ENCODE assay signal across 8 cellular contexts in the genomic region with DNA sequence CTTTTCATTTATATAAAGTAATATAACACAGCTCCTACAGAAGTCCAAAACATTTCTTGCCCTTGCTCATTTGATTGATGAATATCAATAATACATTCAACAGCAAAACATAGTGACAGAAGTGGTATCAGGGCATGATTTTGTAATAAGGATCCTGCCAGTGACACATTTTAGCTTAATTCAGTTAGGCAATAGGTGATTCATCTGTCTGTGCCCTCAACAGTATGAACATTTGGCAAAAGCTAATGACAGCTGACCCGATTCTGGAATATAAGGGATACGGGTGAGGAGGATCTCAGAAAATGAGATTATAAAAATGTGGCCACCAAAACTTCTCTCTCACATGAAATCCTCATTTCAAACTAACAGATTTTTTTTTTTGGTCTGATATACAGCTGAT.
DNase-seq lines count a peak whose midpoint lies in the region; ATAC-seq, FAIRE-seq and TF ChIP-seq lines count a peak whose summit lies in the region.

No MANE protein-coding gene starts in this region.

- CTCF ChIA-PET in BJ (lab: Yijun Ruan, JAX) (interaction anchor here (1.4 to 1.6 kb wide), 2 partner anchors 10 to 18 kb away, joined by 3 to 5 read pairs; no protein-coding TSS in a partner anchor), PC-3 (lab: Charles Lee) (interaction anchor here (1.0 kb wide), 1 partner anchor 73 kb away, joined by 5 read pairs; no protein-coding TSS in a partner anchor), endothelial cell of umbilical vein (lab: Charles Lee) (interaction anchor here (0.9 to 2.5 kb wide), 10 partner anchors 9 to 492 kb away, joined by 3 to 15 read pairs (median 8); no protein-coding TSS in a partner anchor)

- H2AFZ ChIP-seq in PC-3 (ENCODE audit: low read length) = 0 out of 2 replicates have a peak overlapping the region, but pooled peaks have one; percentile 6
- no peak overlapping the region for H2AFZ ChIP-seq in endothelial cell of umbilical vein (ENCODE audit: low read depth, low read length)

- TF ChIP-seq CTCF in BJ (IDR thresholded peaks at IDR 0.05; ENCODE audit: insufficient read depth, low read depth, low read length) = no peak
- no peak for TF ChIP-seq CTCF in PC-3 (conservative IDR thresholded peaks at IDR 0.05; ENCODE audit: low read depth, low read length)
- TF ChIP-seq CTCF in endothelial cell of umbilical vein (IDR thresholded peaks at IDR 0.05; ENCODE audit: extremely low read depth in 1 of 2, insufficient read depth in 1 of 2, low read depth in 1 of 2, low read length in 2 of 2) = no peak
- TF ChIP-seq CTCF in pancreas (IDR thresholded peaks at IDR 0.05) = no peak

- H3K9me1 ChIP-seq in endothelial cell of umbilical vein (replicated peaks; ENCODE audit: control insufficient read depth, extremely low read depth, insufficient read depth, low read length) = no peaks in the 10 kb centered on the region

- no peaks in the 10 kb centered on the region for H3K9me2 ChIP-seq in PC-3 (replicated peaks; ENCODE audit: low read length)

- H3K9me3 ChIP-seq in PC-3 (ENCODE audit: low read length) = no peaks in the 10 kb centered on the region
- no peaks in the 10 kb centered on the region for H3K9me3 ChIP-seq in endothelial cell of umbilical vein (replicated peaks; ENCODE audit: control insufficient read depth, insufficient read depth, low read length)
- no peaks in the 10 kb centered on the region for H3K9me3 ChIP-seq in pancreas

- H3K27ac ChIP-seq in PC-3 (ENCODE audit: low read length) (peak overlapping the region; percentile 87), endothelial cell of umbilical vein (ENCODE audit: insufficient read depth, low read depth, low read length) (peak overlapping the region; percentile 96), pancreas (peak overlapping the region in 1 of 4 donors; percentile 28)

- whole genome bisulfite sequencing in pancreas, 2 donors = 88% methylated on average over 2 of the region's 2 CpGs

- H3K4me1 ChIP-seq in PC-3 (ENCODE audit: insufficient read depth, low read length) (peaks cover 26% of the 10 kb centered on the region), endothelial cell of umbilical vein (ENCODE audit: control insufficient read depth, extremely low read depth, insufficient read depth, low read length) (peaks cover 31% of the 10 kb centered on the region), pancreas (no peaks in the 10 kb centered on the region)

- H3K79me2 ChIP-seq in PC-3 (ENCODE audit: low read length) (no peaks in the 10 kb centered on the region), endothelial cell of umbilical vein (ENCODE audit: control insufficient read depth, insufficient read depth, low read length) (no peaks in the 10 kb centered on the region)

- POLR2A ChIA-PET in BJ (lab: Charles Lee) (no interaction called here), PC-3 (lab: Charles Lee; ENCODE audit: unreplicated experiment) (interaction anchor here (0.6 to 0.7 kb wide), 2 partner anchors 22 to 872 kb away, joined by 3 to 5 read pairs; no protein-coding TSS in a partner anchor), endothelial cell of umbilical vein (lab: Charles Lee) (interaction anchor here (0.5 to 1.1 kb wide), 2 partner anchors 23 to 24 kb away, joined by 3 to 4 read pairs; no protein-coding TSS in a partner anchor)

- ATAC-seq in PC-3 = peak; percentile 25
- ATAC-seq in pancreas = peak in 3 of 4 donors; percentile 27 to 74 (median 33)
- no peak for ATAC-seq in GM19452 (IDR thresholded peaks at IDR 0.05; ENCODE audit: unreplicated experiment)
- no peak for ATAC-seq in GM21447 (IDR thresholded peaks at IDR 0.05; ENCODE audit: unreplicated experiment)

- intact Hi-C loops in PC-3 (cut with micrococcal nuclease) (loop anchor here (5.0 to 10.0 kb wide), 2 partner anchors 77 to 170 kb away; no protein-coding TSS in a partner anchor), endothelial cell of umbilical vein (cut with micrococcal nuclease) (loop anchor here (5.0 to 10.0 kb wide), 3 partner anchors 80 to 607 kb away; partner anchors contain the start of gene ARSJ), pancreas (cut with DNase I) (no loop called here)

- dilution Hi-C loops in endothelial cell of umbilical vein (cut with MboI; ENCODE audit: extremely low pct_ligation_motif_present, low sequenced_read_pairs) = no loop called here

- BruUV-seq in PC-3 (replicated peaks; lab: Mats Ljungman, UMichigan) = no TSS peak
- no TSS peak for BruUV-seq in endothelial cell of umbilical vein (replicated peaks; lab: Mats Ljungman, UMichigan)

- H4K20me1 ChIP-seq in PC-3 (ENCODE audit: low read length) (no peaks in the 10 kb centered on the region), endothelial cell of umbilical vein (replicated peaks; ENCODE audit: control insufficient read depth, extremely low read depth, insufficient read depth, low read length) (no peaks in the 10 kb centered on the region)

- FAIRE-seq in endothelial cell of umbilical vein (lab: Jason Lieb, UNC) = peak; percentile 35
- FAIRE-seq in pancreas (lab: Jason Lieb, UNC) = no peak

- no peaks in the 10 kb centered on the region for H3K36me3 ChIP-seq in BJ (ENCODE audit: control insufficient read depth, insufficient read depth, low read length)
- no peaks in the 10 kb centered on the region for H3K36me3 ChIP-seq in PC-3 (ENCODE audit: low read depth, low read length)
- no peaks in the 10 kb centered on the region for H3K36me3 ChIP-seq in endothelial cell of umbilical vein (ENCODE audit: control insufficient read depth in 2 of 2, extremely low read depth in 1 of 2, insufficient read depth in 2 of 2, low read length in 2 of 2)
- peaks cover 0 to 7% (median 0%) of the 10 kb centered on the region in 3 donors for H3K36me3 ChIP-seq in pancreas

- TF ChIP-seq POLR2A in endothelial cell of umbilical vein (IDR thresholded peaks at IDR 0.05; ENCODE audit: low read depth, low read length) = no peak

- H3K9ac ChIP-seq in PC-3 (ENCODE audit: low read length) (peak overlapping the region; percentile 65), endothelial cell of umbilical vein (replicated peaks; ENCODE audit: extremely low read depth, insufficient read depth, low read length) (peak overlapping the region; percentile 84)

- DNase-seq in BJ (ENCODE audit: low read depth) (peak; percentile 38), PC-3 (peak; percentile 59), endothelial cell of umbilical vein (ENCODE audit: low read depth, low spot score) (peak; percentile 69), pancreas (no peak), middle frontal gyrus (ENCODE audit: extremely low spot score, low spot score) (no peak)
- no peak for DNase-seq in activated CD4-positive, alpha-beta T cell treated with anti-CD3 and anti-CD28 coated beads, Interleukin-2, amount 50 U/mL, for 48 hours

- peaks cover 5% of the 10 kb centered on the region for H3F3A ChIP-seq in PC-3 (ENCODE audit: low read length, unreplicated experiment)

- H3K27me3 ChIP-seq in BJ (ENCODE audit: control insufficient read depth, insufficient read depth, low read length) (no peaks in the 10 kb centered on the region), PC-3 (ENCODE audit: low read length) (no peaks in the 10 kb centered on the region), endothelial cell of umbilical vein (ENCODE audit: control insufficient read depth in 2 of 2, insufficient read depth in 2 of 2, low read length in 2 of 2) (no peaks in the 10 kb centered on the region), pancreas (no peaks in the 10 kb centered on the region)

- peak overlapping the region; percentile 2; the same call in 1 of the 2 replicates for H3K4me3 ChIP-seq in BJ (ENCODE audit: low read depth, low read length)
- peak overlapping the region; percentile 46; the same call in 1 of the 2 replicates for H3K4me3 ChIP-seq in PC-3 (ENCODE audit: low read length)
- peak overlapping the region in 1 of 3 experiments; percentile 3 for H3K4me3 ChIP-seq in endothelial cell of umbilical vein (replicated peaks in 1 of 3; ENCODE audit: insufficient read depth in 1 of 3, low read depth in 1 of 3, low read length in 3 of 3)
- no peak overlapping the region for H3K4me3 ChIP-seq in pancreas

- H3K4me2 ChIP-seq in PC-3 (ENCODE audit: low read length) (peak overlapping the region; percentile 78), endothelial cell of umbilical vein (ENCODE audit: insufficient read depth, low read length) (peak overlapping the region; percentile 81)

TF ChIP-seq in endothelial cell of umbilical vein, 7 proteins besides CTCF, POLR2A, EP300 and RAD21:
- TF ChIP-seq FOS (IDR thresholded peaks at IDR 0.05; ENCODE audit: borderline replicate concordance, insufficient read depth, low read length) = peak; percentile 55
- TF ChIP-seq JUN (IDR thresholded peaks at IDR 0.05; ENCODE audit: borderline replicate concordance, insufficient read depth, insufficient read length, low read depth) = peak; percentile 51
- no peak for TF ChIP-seq MYC (IDR thresholded peaks at IDR 0.05; ENCODE audit: low read depth, low read length)
- no peak for TF ChIP-seq POLR2AphosphoS5 (IDR thresholded peaks at IDR 0.05; ENCODE audit: insufficient read depth, low read depth, low read length)
- no peak for TF ChIP-seq EZH2 (IDR thresholded peaks at IDR 0.05; ENCODE audit: borderline replicate concordance, low read depth, low read length, severe bottlenecking)
- no peak for TF ChIP-seq MAX (IDR thresholded peaks at IDR 0.05; ENCODE audit: insufficient read depth, insufficient read length)
- TF ChIP-seq GATA2 (IDR thresholded peaks at IDR 0.05; ENCODE audit: insufficient read depth, insufficient read length, low read depth, low read length) = no peak

Comparison
In these comparisons a context has a peak if more than half of its experiments do, and no peak if none do; other contexts are left out.
1. DNase-seq: peak in BJ (single experiment), PC-3 (single experiment) and endothelial cell of umbilical vein (single experiment); none in pancreas (0 of 6), middle frontal gyrus (single experiment) and activated CD4-positive, alpha-beta T cell treated with anti-CD3 and anti-CD28 coated beads, Interleukin-2, amount 50 U/mL, for 48 hours (0 of 2).
2. H3K4me3 ChIP-seq: peak in BJ (single experiment) and PC-3 (single experiment); none in pancreas (0 of 4).
3. ATAC-seq: peak in PC-3 (single experiment) and pancreas (3 of 4); none in GM19452 (single experiment) and GM21447 (single experiment).
4. intact Hi-C loops: an anchor here in PC-3 (5.0 to 10.0 kb wide) and endothelial cell of umbilical vein (5.0 to 10.0 kb wide); none called in pancreas.